In genomic region chr15:84955089-84955848, GRCh38 we compare ENCODE assay signal across 8 cellular contexts. TPM values are rescaled to one million over a fixed set of nuclear protein-coding genes. Genes with fewer than 3 reads are reported as not detected.
DNase-seq lines count a peak whose midpoint lies in the region; ATAC-seq and TF ChIP-seq lines count a peak whose summit lies in the region.

No MANE protein-coding gene starts in this region.

- H3K9me3 Mint-ChIP-seq in activated B cell treated with CpG ODN at 0.5 μM for 24 hours = no peaks in the 10 kb centered on the region

- H3K4me3 ChIP-seq in colonic mucosa = peak overlapping the region; percentile 26
- no peak overlapping the region for H3K4me3 ChIP-seq in right lobe of liver

- H3K4me1 ChIP-seq in colonic mucosa (no peaks in the 10 kb centered on the region), right lobe of liver (peaks cover 0 to 3% (median 0%) of the 10 kb centered on the region in 4 donors)

- peaks cover 15% of the 10 kb centered on the region for H3K27me3 Mint-ChIP-seq in activated B cell treated with CpG ODN at 0.5 μM for 24 hours

- no peaks in the 10 kb centered on the region for H3K36me3 Mint-ChIP-seq in activated B cell treated with CpG ODN at 0.5 μM for 24 hours (ENCODE audit: low read depth)

- POLR2A ChIA-PET in activated B cell treated with CpG ODN at 0.5 μM for 24 hours (lab: Charles Lee) = interaction anchor here (0.9 kb wide), 1 partner anchor 26 kb away, joined by 4 read pairs; no protein-coding TSS in a partner anchor

- no peaks in the 10 kb centered on the region for H3K36me3 ChIP-seq in colonic mucosa
- H3K36me3 ChIP-seq in right lobe of liver = no peaks in the 10 kb centered on the region

- H3K27me3 ChIP-seq in colonic mucosa (no peaks in the 10 kb centered on the region), right lobe of liver (no peaks in the 10 kb centered on the region)

- DNase-seq in NCI-H2196 (lab: John Stamatoyannopoulos, UW; ENCODE audit: unreplicated experiment) (peak; percentile 14), NCI-H2196 treated with DMSO at 0.1 percent for 48 hours (lab: John Stamatoyannopoulos, UW; ENCODE audit: unreplicated experiment) (no peak), NCI-H1436 (lab: John Stamatoyannopoulos, UW) (peak; percentile 17), activated B cell treated with CpG ODN at 0.5 μM for 24 hours (no peak), colonic mucosa (peak; percentile 78), right lobe of liver (peak; percentile 68 to 78 (median 72))
- peak; percentile 27 to 29 for DNase-seq in stimulated activated CD4-positive, alpha-beta T cell treated with anti-CD3 and anti-CD28 coated beads, Interleukin-4, amount 100 ng/mL, for 4 hours

- H3K4me1 Mint-ChIP-seq in activated B cell treated with CpG ODN at 0.5 μM for 24 hours = peaks cover 13% of the 10 kb centered on the region

- H3K9me3 ChIP-seq in colonic mucosa (no peaks in the 10 kb centered on the region), right lobe of liver (no peaks in the 10 kb centered on the region)

- CTCF ChIA-PET in activated B cell treated with CpG ODN at 0.5 μM for 24 hours (lab: Charles Lee) = interaction anchor here (0.9 to 4.4 kb wide), 6 partner anchors 27 to 214 kb away, joined by 3 to 41 read pairs (median 4); no protein-coding TSS in a partner anchor

- H3K27ac Mint-ChIP-seq in activated B cell treated with CpG ODN at 0.5 μM for 24 hours = no peak overlapping the region

- ATAC-seq in activated B cell treated with CpG ODN at 0.5 μM for 24 hours (ENCODE audit: low read depth) (peak; percentile 42), right lobe of liver (peak; percentile 84 to 97 (median 92)), GM21381 (IDR thresholded peaks at IDR 0.05; ENCODE audit: unreplicated experiment) (no peak)

- H3K27ac ChIP-seq in colonic mucosa (no peak overlapping the region), right lobe of liver (no peak overlapping the region)

- H3K9ac ChIP-seq in colonic mucosa (ENCODE audit: low read depth in 2 of 2, low read length in 2 of 2) = peak overlapping the region in 1 of 2 donors; percentile 56

- H3K4me3 Mint-ChIP-seq in activated B cell treated with CpG ODN at 0.5 μM for 24 hours = no peak overlapping the region

- intact Hi-C loops in activated B cell treated with CpG ODN at 0.5 μM for 24 hours (cut with micrococcal nuclease) (loop anchor here (1.0 to 5.0 kb wide), 3 partner anchors 55 to 212 kb away; no protein-coding TSS in a partner anchor), colonic mucosa (cut with DNase I) (loop anchor here (2.0 to 10.0 kb wide), 2 partner anchors 88 to 210 kb away; no protein-coding TSS in a partner anchor), right lobe of liver (cut with DNase I) (loop anchor here (10.0 kb wide), 2 partner anchors 90 to 220 kb away; no protein-coding TSS in a partner anchor)

- 21% methylated on average over 9 of the region's 15 CpGs for WGBS in right lobe of liver (ENCODE audit: insufficient coverage, low coverage, low lambda C conversion rate, missing lambda C conversion rate)

- no peak for TF ChIP-seq POLR2A in right lobe of liver (IDR thresholded peaks at IDR 0.05)

- TF ChIP-seq CTCF in activated B cell treated with CpG ODN at 0.5 μM for 24 hours (IDR thresholded peaks at IDR 0.05) = no peak
- peak; percentile 86 for TF ChIP-seq CTCF in colonic mucosa (IDR thresholded peaks at IDR 0.05)
- peak; percentile 70 to 92 (median 86) for TF ChIP-seq CTCF in right lobe of liver (IDR thresholded peaks at IDR 0.05)

RNA-seq across cellular contexts. Expression of gene PDE8A, which starts 26.4 kb away (rescaled TPM):
- total RNA-seq in activated B cell treated with CpG ODN at 0.5 μM for 24 hours (25.1 and 32.3 TPM in 2 replicates), colonic mucosa (10 to 100 TPM; 63.3 to 85.3 TPM), right lobe of liver (10 to 100 TPM; 32.7 to 40.5 (median 37.4) TPM)

Comparison
In these comparisons a context has a peak if more than half of its experiments do, and no peak if none do; other contexts are left out.
1. DNase-seq: peak in NCI-H2196 (single experiment), NCI-H1436 (single experiment), colonic mucosa (single experiment), right lobe of liver (3 of 3) and stimulated activated CD4-positive, alpha-beta T cell treated with anti-CD3 and anti-CD28 coated beads, Interleukin-4, amount 100 ng/mL, for 4 hours (2 of 2); none in NCI-H2196 treated with DMSO at 0.1 percent for 48 hours (single experiment) and activated B cell treated with CpG ODN at 0.5 μM for 24 hours (single experiment).